Comparison of ENCODE assay signal across 1 cellular context in the genomic region with DNA sequence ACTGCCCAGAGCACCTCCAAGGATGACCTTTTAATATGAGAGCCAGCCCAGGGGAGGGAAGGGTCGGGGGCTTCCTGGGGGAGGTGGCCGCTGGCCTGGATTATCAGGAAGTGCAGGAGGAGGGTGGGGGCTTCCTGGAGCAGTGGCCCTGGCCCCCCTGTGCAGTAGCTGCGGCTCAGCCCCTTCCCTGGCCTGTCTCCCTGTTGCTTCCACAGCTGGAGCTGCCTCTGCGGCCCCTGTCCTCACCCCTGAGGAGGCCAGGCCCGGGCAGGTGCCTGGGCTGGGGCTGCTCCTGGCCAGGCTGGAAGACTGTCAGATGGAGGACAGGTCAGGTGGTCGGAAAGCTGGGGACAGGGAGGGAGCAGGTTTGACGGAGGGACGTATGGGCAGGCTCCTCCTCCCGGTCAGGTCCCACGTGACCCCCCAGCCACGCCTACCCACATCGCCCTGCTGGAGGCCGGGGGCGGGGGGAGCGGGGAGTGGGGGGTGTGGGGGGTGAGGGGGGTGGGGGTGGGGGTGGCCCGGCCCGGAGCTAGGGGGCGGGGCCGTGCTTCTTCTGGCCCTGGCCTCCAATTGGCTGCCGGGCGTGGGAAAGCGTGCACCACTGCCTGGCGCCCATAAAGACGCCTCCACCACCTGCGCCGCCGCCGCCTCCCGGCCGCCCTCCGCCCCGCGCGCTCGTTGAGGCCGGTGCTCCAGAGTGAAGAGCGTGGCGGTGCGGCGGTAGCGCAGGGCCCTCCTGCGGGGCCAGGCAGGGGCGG.
TF ChIP-seq lines count a peak whose summit lies in the region.

No MANE protein-coding gene starts in this region.

TF ChIP-seq in HepG2, 621 proteins besides CTCF, POLR2A, EP300 and RAD21 (continued from another document and continues in another):
- TF ChIP-seq KDM2A (CRISPR knock-in tag; IDR thresholded peaks at IDR 0.05; ENCODE audit: borderline replicate concordance, low read depth) (peak; percentile 34; the same call in 1 of the 2 replicates), SKI (IDR thresholded peaks at IDR 0.05; ENCODE audit: partially characterized antibody) (no peak), DPF2 (CRISPR knock-in tag; IDR thresholded peaks at IDR 0.05; ENCODE audit: borderline replicate concordance, low read depth) (no peak; the same call in 1 of the 2 replicates), ZNF777 (CRISPR knock-in tag; IDR thresholded peaks at IDR 0.05) (peak; percentile 48; the same call in 1 of the 2 replicates), ASH2L (IDR thresholded peaks at IDR 0.05; ENCODE audit: insufficient read length, low read depth, low read length) (no peak), XBP1 (CRISPR knock-in tag; IDR thresholded peaks at IDR 0.05) (no peak), SP4 (CRISPR knock-in tag; IDR thresholded peaks at IDR 0.05) (peak; percentile 47; the same call in 1 of the 2 replicates), ZFAT (CRISPR knock-in tag; conservative IDR thresholded peaks at IDR 0.05) (no peak), ZNF260 (CRISPR knock-in tag; IDR thresholded peaks at IDR 0.05; ENCODE audit: borderline replicate concordance, low read depth) (peak; percentile 71; the same call in 1 of the 2 replicates), ZNF747 (CRISPR knock-in tag; IDR thresholded peaks at IDR 0.05; ENCODE audit: borderline replicate concordance) (peak; percentile 85), TMF1 (CRISPR knock-in tag; IDR thresholded peaks at IDR 0.05; ENCODE audit: low read depth) (no peak), MAFF (IDR thresholded peaks at IDR 0.05; ENCODE audit: low read depth, low read length) (no peak), FOSL2 (CRISPR knock-in tag; IDR thresholded peaks at IDR 0.05) (no peak), ZKSCAN1 (IDR thresholded peaks at IDR 0.05; ENCODE audit: low read length) (no peak), PRMT3 (CRISPR knock-in tag; IDR thresholded peaks at IDR 0.05; ENCODE audit: borderline replicate concordance, low read depth) (no peak), FIP1L1 (IDR thresholded peaks at IDR 0.05; ENCODE audit: borderline replicate concordance, insufficient read depth, low read depth, low read length) (no peak), ISX (CRISPR knock-in tag; conservative IDR thresholded peaks at IDR 0.05) (no peak), ARHGAP35 (CRISPR knock-in tag; IDR thresholded peaks at IDR 0.05; ENCODE audit: borderline replicate concordance) (no peak; the same call in 1 of the 2 replicates), ZSCAN31 (CRISPR knock-in tag; IDR thresholded peaks at IDR 0.05; ENCODE audit: low read depth) (0 out of 2 replicates have a peak, but pooled peaks have one; percentile 56)
- TF ChIP-seq, protein P1, sequence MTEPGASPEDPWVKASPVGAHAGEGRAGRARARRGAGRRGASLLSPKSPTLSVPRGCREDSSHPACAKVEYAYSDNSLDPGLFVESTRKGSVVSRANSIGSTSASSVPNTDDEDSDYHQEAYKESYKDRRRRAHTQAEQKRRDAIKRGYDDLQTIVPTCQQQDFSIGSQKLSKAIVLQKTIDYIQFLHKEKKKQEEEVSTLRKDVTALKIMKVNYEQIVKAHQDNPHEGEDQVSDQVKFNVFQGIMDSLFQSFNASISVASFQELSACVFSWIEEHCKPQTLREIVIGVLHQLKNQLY (CRISPR knock-in tag; IDR thresholded peaks at IDR 0.05) = no peak
- TF ChIP-seq, protein P2, sequence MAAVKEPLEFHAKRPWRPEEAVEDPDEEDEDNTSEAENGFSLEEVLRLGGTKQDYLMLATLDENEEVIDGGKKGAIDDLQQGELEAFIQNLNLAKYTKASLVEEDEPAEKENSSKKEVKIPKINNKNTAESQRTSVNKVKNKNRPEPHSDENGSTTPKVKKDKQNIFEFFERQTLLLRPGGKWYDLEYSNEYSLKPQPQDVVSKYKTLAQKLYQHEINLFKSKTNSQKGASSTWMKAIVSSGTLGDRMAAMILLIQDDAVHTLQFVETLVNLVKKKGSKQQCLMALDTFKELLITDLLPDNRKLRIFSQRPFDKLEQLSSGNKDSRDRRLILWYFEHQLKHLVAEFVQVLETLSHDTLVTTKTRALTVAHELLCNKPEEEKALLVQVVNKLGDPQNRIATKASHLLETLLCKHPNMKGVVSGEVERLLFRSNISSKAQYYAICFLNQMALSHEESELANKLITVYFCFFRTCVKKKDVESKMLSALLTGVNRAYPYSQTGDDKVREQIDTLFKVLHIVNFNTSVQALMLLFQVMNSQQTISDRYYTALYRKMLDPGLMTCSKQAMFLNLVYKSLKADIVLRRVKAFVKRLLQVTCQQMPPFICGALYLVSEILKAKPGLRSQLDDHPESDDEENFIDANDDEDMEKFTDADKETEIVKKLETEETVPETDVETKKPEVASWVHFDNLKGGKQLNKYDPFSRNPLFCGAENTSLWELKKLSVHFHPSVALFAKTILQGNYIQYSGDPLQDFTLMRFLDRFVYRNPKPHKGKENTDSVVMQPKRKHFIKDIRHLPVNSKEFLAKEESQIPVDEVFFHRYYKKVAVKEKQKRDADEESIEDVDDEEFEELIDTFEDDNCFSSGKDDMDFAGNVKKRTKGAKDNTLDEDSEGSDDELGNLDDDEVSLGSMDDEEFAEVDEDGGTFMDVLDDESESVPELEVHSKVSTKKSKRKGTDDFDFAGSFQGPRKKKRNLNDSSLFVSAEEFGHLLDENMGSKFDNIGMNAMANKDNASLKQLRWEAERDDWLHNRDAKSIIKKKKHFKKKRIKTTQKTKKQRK (IDR thresholded peaks at IDR 0.05; ENCODE audit: low read length) = no peak
- TF ChIP-seq, protein P3, sequence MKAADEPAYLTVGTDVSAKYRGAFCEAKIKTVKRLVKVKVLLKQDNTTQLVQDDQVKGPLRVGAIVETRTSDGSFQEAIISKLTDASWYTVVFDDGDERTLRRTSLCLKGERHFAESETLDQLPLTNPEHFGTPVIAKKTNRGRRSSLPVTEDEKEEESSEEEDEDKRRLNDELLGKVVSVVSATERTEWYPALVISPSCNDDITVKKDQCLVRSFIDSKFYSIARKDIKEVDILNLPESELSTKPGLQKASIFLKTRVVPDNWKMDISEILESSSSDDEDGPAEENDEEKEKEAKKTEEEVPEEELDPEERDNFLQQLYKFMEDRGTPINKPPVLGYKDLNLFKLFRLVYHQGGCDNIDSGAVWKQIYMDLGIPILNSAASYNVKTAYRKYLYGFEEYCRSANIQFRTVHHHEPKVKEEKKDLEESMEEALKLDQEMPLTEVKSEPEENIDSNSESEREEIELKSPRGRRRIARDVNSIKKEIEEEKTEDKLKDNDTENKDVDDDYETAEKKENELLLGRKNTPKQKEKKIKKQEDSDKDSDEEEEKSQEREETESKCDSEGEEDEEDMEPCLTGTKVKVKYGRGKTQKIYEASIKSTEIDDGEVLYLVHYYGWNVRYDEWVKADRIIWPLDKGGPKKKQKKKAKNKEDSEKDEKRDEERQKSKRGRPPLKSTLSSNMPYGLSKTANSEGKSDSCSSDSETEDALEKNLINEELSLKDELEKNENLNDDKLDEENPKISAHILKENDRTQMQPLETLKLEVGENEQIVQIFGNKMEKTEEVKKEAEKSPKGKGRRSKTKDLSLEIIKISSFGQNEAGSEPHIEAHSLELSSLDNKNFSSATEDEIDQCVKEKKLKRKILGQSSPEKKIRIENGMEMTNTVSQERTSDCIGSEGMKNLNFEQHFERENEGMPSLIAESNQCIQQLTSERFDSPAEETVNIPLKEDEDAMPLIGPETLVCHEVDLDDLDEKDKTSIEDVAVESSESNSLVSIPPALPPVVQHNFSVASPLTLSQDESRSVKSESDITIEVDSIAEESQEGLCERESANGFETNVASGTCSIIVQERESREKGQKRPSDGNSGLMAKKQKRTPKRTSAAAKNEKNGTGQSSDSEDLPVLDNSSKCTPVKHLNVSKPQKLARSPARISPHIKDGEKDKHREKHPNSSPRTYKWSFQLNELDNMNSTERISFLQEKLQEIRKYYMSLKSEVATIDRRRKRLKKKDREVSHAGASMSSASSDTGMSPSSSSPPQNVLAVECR (CRISPR knock-in tag; IDR thresholded peaks at IDR 0.05; ENCODE audit: borderline replicate concordance) = peak; percentile 72; the same call in 1 of the 2 replicates
- TF ChIP-seq, protein P4, sequence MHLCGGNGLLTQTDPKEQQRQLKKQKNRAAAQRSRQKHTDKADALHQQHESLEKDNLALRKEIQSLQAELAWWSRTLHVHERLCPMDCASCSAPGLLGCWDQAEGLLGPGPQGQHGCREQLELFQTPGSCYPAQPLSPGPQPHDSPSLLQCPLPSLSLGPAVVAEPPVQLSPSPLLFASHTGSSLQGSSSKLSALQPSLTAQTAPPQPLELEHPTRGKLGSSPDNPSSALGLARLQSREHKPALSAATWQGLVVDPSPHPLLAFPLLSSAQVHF (CRISPR knock-in tag; IDR thresholded peaks at IDR 0.05) = peak; percentile 57; the same call in 1 of the 2 replicates
- TF ChIP-seq, protein P5, sequence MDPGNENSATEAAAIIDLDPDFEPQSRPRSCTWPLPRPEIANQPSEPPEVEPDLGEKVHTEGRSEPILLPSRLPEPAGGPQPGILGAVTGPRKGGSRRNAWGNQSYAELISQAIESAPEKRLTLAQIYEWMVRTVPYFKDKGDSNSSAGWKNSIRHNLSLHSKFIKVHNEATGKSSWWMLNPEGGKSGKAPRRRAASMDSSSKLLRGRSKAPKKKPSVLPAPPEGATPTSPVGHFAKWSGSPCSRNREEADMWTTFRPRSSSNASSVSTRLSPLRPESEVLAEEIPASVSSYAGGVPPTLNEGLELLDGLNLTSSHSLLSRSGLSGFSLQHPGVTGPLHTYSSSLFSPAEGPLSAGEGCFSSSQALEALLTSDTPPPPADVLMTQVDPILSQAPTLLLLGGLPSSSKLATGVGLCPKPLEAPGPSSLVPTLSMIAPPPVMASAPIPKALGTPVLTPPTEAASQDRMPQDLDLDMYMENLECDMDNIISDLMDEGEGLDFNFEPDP (CRISPR knock-in tag; conservative IDR thresholded peaks at IDR 0.05) = no peak
- TF ChIP-seq, protein P6, sequence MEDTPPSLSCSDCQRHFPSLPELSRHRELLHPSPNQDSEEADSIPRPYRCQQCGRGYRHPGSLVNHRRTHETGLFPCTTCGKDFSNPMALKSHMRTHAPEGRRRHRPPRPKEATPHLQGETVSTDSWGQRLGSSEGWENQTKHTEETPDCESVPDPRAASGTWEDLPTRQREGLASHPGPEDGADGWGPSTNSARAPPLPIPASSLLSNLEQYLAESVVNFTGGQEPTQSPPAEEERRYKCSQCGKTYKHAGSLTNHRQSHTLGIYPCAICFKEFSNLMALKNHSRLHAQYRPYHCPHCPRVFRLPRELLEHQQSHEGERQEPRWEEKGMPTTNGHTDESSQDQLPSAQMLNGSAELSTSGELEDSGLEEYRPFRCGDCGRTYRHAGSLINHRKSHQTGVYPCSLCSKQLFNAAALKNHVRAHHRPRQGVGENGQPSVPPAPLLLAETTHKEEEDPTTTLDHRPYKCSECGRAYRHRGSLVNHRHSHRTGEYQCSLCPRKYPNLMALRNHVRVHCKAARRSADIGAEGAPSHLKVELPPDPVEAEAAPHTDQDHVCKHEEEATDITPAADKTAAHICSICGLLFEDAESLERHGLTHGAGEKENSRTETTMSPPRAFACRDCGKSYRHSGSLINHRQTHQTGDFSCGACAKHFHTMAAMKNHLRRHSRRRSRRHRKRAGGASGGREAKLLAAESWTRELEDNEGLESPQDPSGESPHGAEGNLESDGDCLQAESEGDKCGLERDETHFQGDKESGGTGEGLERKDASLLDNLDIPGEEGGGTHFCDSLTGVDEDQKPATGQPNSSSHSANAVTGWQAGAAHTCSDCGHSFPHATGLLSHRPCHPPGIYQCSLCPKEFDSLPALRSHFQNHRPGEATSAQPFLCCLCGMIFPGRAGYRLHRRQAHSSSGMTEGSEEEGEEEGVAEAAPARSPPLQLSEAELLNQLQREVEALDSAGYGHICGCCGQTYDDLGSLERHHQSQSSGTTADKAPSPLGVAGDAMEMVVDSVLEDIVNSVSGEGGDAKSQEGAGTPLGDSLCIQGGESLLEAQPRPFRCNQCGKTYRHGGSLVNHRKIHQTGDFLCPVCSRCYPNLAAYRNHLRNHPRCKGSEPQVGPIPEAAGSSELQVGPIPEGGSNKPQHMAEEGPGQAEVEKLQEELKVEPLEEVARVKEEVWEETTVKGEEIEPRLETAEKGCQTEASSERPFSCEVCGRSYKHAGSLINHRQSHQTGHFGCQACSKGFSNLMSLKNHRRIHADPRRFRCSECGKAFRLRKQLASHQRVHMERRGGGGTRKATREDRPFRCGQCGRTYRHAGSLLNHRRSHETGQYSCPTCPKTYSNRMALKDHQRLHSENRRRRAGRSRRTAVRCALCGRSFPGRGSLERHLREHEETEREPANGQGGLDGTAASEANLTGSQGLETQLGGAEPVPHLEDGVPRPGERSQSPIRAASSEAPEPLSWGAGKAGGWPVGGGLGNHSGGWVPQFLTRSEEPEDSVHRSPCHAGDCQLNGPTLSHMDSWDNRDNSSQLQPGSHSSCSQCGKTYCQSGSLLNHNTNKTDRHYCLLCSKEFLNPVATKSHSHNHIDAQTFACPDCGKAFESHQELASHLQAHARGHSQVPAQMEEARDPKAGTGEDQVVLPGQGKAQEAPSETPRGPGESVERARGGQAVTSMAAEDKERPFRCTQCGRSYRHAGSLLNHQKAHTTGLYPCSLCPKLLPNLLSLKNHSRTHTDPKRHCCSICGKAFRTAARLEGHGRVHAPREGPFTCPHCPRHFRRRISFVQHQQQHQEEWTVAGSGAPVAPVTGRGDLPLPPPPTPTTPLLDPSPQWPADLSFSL (CRISPR knock-in tag; IDR thresholded peaks at IDR 0.05) = no peak
- TF ChIP-seq, protein P7, sequence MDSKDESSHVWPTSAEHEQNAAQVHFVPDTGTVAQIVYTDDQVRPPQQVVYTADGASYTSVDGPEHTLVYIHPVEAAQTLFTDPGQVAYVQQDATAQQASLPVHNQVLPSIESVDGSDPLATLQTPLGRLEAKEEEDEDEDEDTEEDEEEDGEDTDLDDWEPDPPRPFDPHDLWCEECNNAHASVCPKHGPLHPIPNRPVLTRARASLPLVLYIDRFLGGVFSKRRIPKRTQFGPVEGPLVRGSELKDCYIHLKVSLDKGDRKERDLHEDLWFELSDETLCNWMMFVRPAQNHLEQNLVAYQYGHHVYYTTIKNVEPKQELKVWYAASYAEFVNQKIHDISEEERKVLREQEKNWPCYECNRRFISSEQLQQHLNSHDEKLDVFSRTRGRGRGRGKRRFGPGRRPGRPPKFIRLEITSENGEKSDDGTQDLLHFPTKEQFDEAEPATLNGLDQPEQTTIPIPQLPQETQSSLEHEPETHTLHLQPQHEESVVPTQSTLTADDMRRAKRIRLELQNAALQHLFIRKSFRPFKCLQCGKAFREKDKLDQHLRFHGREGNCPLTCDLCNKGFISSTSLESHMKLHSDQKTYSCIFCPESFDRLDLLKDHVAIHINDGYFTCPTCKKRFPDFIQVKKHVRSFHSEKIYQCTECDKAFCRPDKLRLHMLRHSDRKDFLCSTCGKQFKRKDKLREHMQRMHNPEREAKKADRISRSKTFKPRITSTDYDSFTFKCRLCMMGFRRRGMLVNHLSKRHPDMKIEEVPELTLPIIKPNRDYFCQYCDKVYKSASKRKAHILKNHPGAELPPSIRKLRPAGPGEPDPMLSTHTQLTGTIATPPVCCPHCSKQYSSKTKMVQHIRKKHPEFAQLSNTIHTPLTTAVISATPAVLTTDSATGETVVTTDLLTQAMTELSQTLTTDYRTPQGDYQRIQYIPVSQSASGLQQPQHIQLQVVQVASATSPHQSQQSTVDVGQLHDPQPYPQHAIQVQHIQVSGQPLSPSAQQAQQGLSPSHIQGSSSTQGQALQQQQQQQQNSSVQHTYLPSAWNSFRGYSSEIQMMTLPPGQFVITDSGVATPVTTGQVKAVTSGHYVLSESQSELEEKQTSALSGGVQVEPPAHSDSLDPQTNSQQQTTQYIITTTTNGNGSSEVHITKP (CRISPR knock-in tag; IDR thresholded peaks at IDR 0.05; ENCODE audit: low read depth) = no peak
- TF ChIP-seq, protein P8, sequence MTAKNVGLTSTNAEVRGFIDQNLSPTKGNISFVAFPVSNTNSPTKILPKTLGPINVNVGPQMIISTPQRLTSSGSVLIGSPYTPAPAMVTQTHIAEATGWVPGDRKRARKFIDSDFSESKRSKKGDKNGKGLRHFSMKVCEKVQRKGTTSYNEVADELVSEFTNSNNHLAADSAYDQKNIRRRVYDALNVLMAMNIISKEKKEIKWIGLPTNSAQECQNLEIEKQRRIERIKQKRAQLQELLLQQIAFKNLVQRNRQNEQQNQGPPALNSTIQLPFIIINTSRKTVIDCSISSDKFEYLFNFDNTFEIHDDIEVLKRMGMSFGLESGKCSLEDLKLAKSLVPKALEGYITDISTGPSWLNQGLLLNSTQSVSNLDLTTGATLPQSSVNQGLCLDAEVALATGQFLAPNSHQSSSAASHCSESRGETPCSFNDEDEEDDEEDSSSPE (CRISPR knock-in tag; IDR thresholded peaks at IDR 0.05) = peak; percentile 59
